8 cellular contexts compared by ENCODE assay signal in the genomic region with DNA sequence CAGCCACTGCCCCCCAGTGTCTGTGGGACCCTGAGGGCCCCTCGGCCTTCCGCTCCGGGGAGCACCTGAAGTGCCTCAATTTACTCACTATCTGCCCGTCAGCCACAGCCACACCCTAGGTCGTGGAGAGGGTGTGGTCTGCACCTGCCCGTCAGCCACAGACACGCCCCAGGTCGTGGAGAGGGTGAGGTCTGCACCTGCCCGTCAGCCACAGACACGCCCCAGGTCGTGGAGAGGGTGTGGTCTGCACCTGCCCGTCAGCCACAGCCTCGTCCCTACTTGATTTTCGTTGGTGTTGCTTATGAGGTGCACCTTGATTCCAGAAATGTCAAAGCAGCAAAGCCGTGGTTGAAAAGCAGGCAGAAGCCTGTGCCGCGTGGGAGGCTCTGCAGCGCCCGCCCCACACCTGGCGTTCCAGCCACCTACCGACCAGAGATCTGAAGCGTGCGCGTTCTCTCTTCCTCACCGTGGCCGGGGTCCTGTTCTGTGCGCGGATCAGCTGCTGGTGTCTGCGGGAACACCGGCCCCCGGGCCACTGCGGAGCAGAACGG.
DNase-seq lines count a peak whose midpoint lies in the region; ATAC-seq, FAIRE-seq and TF ChIP-seq lines count a peak whose summit lies in the region.

No MANE protein-coding gene starts in this region.

- TF ChIP-seq EP300 in HepG2 (IDR thresholded peaks at IDR 0.05; ENCODE audit: low read depth in 2 of 2, low read length in 2 of 2), result no peak
- TF ChIP-seq EP300 in HepG2 (CRISPR knock-in tag; IDR thresholded peaks at IDR 0.05; ENCODE audit: borderline replicate concordance), result no peak

- BruUV-seq in HepG2 (replicated peaks; lab: Mats Ljungman, UMichigan), result no TSS peak

- peak overlapping the region; percentile 52 for H3K4me2 ChIP-seq in HepG2 (ENCODE audit: low read depth, low read length)

- H3K4me3 ChIP-seq in CD4-positive, CD25-positive, alpha-beta regulatory T cell (ENCODE audit: low read depth, low read length), result peak overlapping the region; percentile 47
- H3K4me3 ChIP-seq in HepG2 (replicated peaks in 1 of 3; ENCODE audit: insufficient read depth in 1 of 3, low read depth in 2 of 3, low read length in 3 of 3), result peak overlapping the region in 2 of 3 experiments; percentile 13 to 49; a peak in 1 of 6 replicates

- H3K27ac Mint-ChIP-seq in CD4-positive, CD25-positive, alpha-beta regulatory T cell, result peak overlapping the region in 1 of 3 donors; percentile 62

- no peaks in the 10 kb centered on the region for H4K20me1 ChIP-seq in HepG2 (ENCODE audit: insufficient read depth, low read length)

- peaks cover 0 to 3% (median 0%) of the 10 kb centered on the region in 7 donors for H3K9me3 Mint-ChIP-seq in CD4-positive, CD25-positive, alpha-beta regulatory T cell

- peak overlapping the region; percentile 73 to 90 (median 78) for H3K4me3 Mint-ChIP-seq in CD4-positive, CD25-positive, alpha-beta regulatory T cell

- H3K79me2 ChIP-seq in HepG2 (ENCODE audit: insufficient read depth, low read length), result no peaks in the 10 kb centered on the region

- H3K27ac ChIP-seq in CD4-positive, CD25-positive, alpha-beta regulatory T cell (ENCODE audit: insufficient read depth, low read length, poor library complexity, severe bottlenecking), result no peak overlapping the region
- no peak overlapping the region for H3K27ac ChIP-seq in HepG2 (ENCODE audit: extremely low read length, insufficient read depth, low read length)

- in situ Hi-C loops in HepG2 (cut with HindIII; ENCODE audit: extremely low pct_ligation_motif_present, low pct_unique_long_range_greater_than_20kb), result no loop called here

- no peaks in the 10 kb centered on the region for H3K27me3 Mint-ChIP-seq in CD4-positive, CD25-positive, alpha-beta regulatory T cell

- no peak overlapping the region for H3K9ac ChIP-seq in HepG2 (ENCODE audit: insufficient read depth, low read depth, low read length)

- no peaks in the 10 kb centered on the region for H3K9me3 ChIP-seq in CD4-positive, CD25-positive, alpha-beta regulatory T cell (ENCODE audit: control insufficient read depth in 2 of 2, low read length in 2 of 2)
- no peaks in the 10 kb centered on the region for H3K9me3 ChIP-seq in HepG2 (ENCODE audit: low read length)

- ATAC-seq in CD4-positive, CD25-positive, alpha-beta regulatory T cell (ENCODE audit: low read depth in 2 of 2), result peak; percentile 79 to 83
- ATAC-seq in GM21723 (IDR thresholded peaks at IDR 0.05; ENCODE audit: unreplicated experiment), result peak; percentile 73
- ATAC-seq in HepG2, result peak; percentile 53
- no peak for ATAC-seq in HG02870 (IDR thresholded peaks at IDR 0.05; ENCODE audit: unreplicated experiment)

- WGBS in HepG2 (ENCODE audit: low lambda C conversion rate), result 9% methylated on average over 12 of the region's 33 CpGs

- intact Hi-C loops in HepG2 (cut with micrococcal nuclease; ENCODE audit: unreplicated experiment), result no loop called here

- peak; percentile 30 to 70 (median 53) for DNase-seq in CD4-positive, CD25-positive, alpha-beta regulatory T cell
- peak; percentile 90 for DNase-seq in NCI-H2171 treated with DMSO at 0.1 percent for 48 hours (lab: John Stamatoyannopoulos, UW)
- DNase-seq in activated effector memory CD4-positive, alpha-beta T cell treated with Interleukin-2 at 50 U/mL for 16 hours, result peak; percentile 19
- DNase-seq in HepG2 (ENCODE audit: low spot score), result no peak
- no peak for DNase-seq in GF-D8 (lab: John Stamatoyannopoulos, UW)
- no peak for DNase-seq in pons (ENCODE audit: low spot score)

- FAIRE-seq in HepG2 (lab: Jason Lieb, UNC), result no peak

- H3K4me1 ChIP-seq in CD4-positive, CD25-positive, alpha-beta regulatory T cell (ENCODE audit: control insufficient read depth, insufficient read depth, low read length, poor library complexity, severe bottlenecking), result peaks cover 17% of the 10 kb centered on the region
- peaks cover 39% of the 10 kb centered on the region for H3K4me1 ChIP-seq in HepG2 (ENCODE audit: insufficient read depth, low read length)

- no peak overlapping the region for H2AFZ ChIP-seq in HepG2 (ENCODE audit: low read length)

- peaks cover 1% of the 10 kb centered on the region for H3K27me3 ChIP-seq in CD4-positive, CD25-positive, alpha-beta regulatory T cell (ENCODE audit: control insufficient read depth, insufficient read depth, low read length)
- H3K27me3 ChIP-seq in HepG2 (ENCODE audit: control insufficient read depth in 1 of 2, insufficient read depth in 2 of 2, low read length in 2 of 2), result peaks cover 8 to 53% of the 10 kb centered on the region in 2 experiments

- CTCF ChIA-PET in HepG2 (lab: Yijun Ruan, JAX; ENCODE audit: low intra/inter-chr PET ratio, low total read pairs), result no interaction called here

- H3K36me3 Mint-ChIP-seq in CD4-positive, CD25-positive, alpha-beta regulatory T cell, result no peaks in the 10 kb centered on the region

- POLR2A ChIA-PET in HepG2 (lab: Yijun Ruan, JAX), result no interaction called here

- H3K4me1 Mint-ChIP-seq in CD4-positive, CD25-positive, alpha-beta regulatory T cell, result peaks cover 6 to 15% (median 7%) of the 10 kb centered on the region in 4 donors

- no peaks in the 10 kb centered on the region for H3K36me3 ChIP-seq in CD4-positive, CD25-positive, alpha-beta regulatory T cell (ENCODE audit: control insufficient read depth, insufficient read depth, low read length)
- H3K36me3 ChIP-seq in HepG2 (replicated peaks in 1 of 2; ENCODE audit: control insufficient read depth in 1 of 2, insufficient read depth in 2 of 2, low read length in 2 of 2), result no peaks in the 10 kb centered on the region

- TF ChIP-seq CTCF in HepG2 (CRISPR knock-in tag; IDR thresholded peaks at IDR 0.05), result no peak

- no peak for TF ChIP-seq RAD21 in HepG2 (CRISPR knock-in tag; IDR thresholded peaks at IDR 0.05)

- no peak for TF ChIP-seq POLR2A in HepG2 (IDR thresholded peaks at IDR 0.05; ENCODE audit: insufficient read depth in 1 of 2, low read depth in 2 of 2, low read length in 2 of 2)

TF ChIP-seq in HepG2, 621 proteins besides CTCF, POLR2A, EP300 and RAD21 (continues in another document):
- TF ChIP-seq, protein P1, sequence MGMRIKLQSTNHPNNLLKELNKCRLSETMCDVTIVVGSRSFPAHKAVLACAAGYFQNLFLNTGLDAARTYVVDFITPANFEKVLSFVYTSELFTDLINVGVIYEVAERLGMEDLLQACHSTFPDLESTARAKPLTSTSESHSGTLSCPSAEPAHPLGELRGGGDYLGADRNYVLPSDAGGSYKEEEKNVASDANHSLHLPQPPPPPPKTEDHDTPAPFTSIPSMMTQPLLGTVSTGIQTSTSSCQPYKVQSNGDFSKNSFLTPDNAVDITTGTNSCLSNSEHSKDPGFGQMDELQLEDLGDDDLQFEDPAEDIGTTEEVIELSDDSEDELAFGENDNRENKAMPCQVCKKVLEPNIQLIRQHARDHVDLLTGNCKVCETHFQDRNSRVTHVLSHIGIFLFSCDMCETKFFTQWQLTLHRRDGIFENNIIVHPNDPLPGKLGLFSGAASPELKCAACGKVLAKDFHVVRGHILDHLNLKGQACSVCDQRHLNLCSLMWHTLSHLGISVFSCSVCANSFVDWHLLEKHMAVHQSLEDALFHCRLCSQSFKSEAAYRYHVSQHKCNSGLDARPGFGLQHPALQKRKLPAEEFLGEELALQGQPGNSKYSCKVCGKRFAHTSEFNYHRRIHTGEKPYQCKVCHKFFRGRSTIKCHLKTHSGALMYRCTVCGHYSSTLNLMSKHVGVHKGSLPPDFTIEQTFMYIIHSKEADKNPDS (CRISPR knock-in tag; IDR thresholded peaks at IDR 0.05), result no peak
- TF ChIP-seq BRCA1 (CRISPR knock-in tag; IDR thresholded peaks at IDR 0.05) (no peak), HOXD1 (CRISPR knock-in tag; IDR thresholded peaks at IDR 0.05) (no peak), ZNF451 (CRISPR knock-in tag; IDR thresholded peaks at IDR 0.05) (0 out of 2 replicates have a peak, but pooled peaks have one; percentile 11), CBX2 (IDR thresholded peaks at IDR 0.05; ENCODE audit: low read depth, low read length) (no peak; the same call in 1 of the 2 replicates), CBX2 (CRISPR knock-in tag; IDR thresholded peaks at IDR 0.05; ENCODE audit: low read depth) (no peak), RBM39 (IDR thresholded peaks at IDR 0.05; ENCODE audit: low read depth, low read length, poor library complexity, severe bottlenecking) (no peak)
- TF ChIP-seq, protein P2, sequence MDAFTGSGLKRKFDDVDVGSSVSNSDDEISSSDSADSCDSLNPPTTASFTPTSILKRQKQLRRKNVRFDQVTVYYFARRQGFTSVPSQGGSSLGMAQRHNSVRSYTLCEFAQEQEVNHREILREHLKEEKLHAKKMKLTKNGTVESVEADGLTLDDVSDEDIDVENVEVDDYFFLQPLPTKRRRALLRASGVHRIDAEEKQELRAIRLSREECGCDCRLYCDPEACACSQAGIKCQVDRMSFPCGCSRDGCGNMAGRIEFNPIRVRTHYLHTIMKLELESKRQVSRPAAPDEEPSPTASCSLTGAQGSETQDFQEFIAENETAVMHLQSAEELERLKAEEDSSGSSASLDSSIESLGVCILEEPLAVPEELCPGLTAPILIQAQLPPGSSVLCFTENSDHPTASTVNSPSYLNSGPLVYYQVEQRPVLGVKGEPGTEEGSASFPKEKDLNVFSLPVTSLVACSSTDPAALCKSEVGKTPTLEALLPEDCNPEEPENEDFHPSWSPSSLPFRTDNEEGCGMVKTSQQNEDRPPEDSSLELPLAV (CRISPR knock-in tag; conservative IDR thresholded peaks at IDR 0.05; ENCODE audit: low read depth), result no peak
- TF ChIP-seq, protein P3, sequence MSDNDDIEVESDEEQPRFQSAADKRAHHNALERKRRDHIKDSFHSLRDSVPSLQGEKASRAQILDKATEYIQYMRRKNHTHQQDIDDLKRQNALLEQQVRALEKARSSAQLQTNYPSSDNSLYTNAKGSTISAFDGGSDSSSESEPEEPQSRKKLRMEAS (IDR thresholded peaks at IDR 0.05), result no peak

Comparison
In these comparisons a context has a peak if more than half of its experiments do, and no peak if none do; other contexts are left out.
1. DNase-seq: peak in CD4-positive, CD25-positive, alpha-beta regulatory T cell (3 of 3), NCI-H2171 treated with DMSO at 0.1 percent for 48 hours (single experiment) and activated effector memory CD4-positive, alpha-beta T cell treated with Interleukin-2 at 50 U/mL for 16 hours (single experiment); none in HepG2 (single experiment), GF-D8 (single experiment) and pons (single experiment).